8 cellular contexts compared by ENCODE assay signal in genomic region chr7:43758029-43758860, GRCh38. TPM values are rescaled to one million over a fixed set of nuclear protein-coding genes. Genes with fewer than 3 reads are reported as not detected.
A peak's percentile ranks its signal among the peaks of the same experiment; 100 is the strongest.
DNase-seq lines count a peak whose midpoint lies in the region; ATAC-seq, FAIRE-seq and TF ChIP-seq lines count a peak whose summit lies in the region.

Gene BLVRA, plus strand, starts transcription at chr7:43758680. Its CDS starts 12,479 bp downstream, at chr7:43771159.

- no peak for FAIRE-seq in kidney (lab: Jason Lieb, UNC)

- POLR2A ChIA-PET in activated B cell treated with CpG ODN at 0.5 μM for 24 hours (lab: Charles Lee) = interaction anchor here (0.6 to 2.2 kb wide), 6 partner anchors 24 to 826 kb away, joined by 3 to 8 read pairs (median 4); partner anchors contain the start of genes COA1, MRPL32, PSMA2 and STK17A

- TF ChIP-seq CTCF in activated B cell treated with CpG ODN at 0.5 μM for 24 hours (IDR thresholded peaks at IDR 0.05) (no peak), kidney (IDR thresholded peaks at IDR 0.05; ENCODE audit: borderline replicate concordance, extremely low read depth, insufficient read depth) (no peak)

- no peaks in the 10 kb centered on the region for H3K27me3 Mint-ChIP-seq in activated B cell treated with CpG ODN at 0.5 μM for 24 hours

- CTCF ChIA-PET in activated B cell treated with CpG ODN at 0.5 μM for 24 hours (lab: Charles Lee) = interaction anchor here (1.2 kb wide), 1 partner anchor 76 kb away, joined by 3 read pairs; no protein-coding TSS in a partner anchor

- ATAC-seq in GM21529 (IDR thresholded peaks at IDR 0.05; ENCODE audit: unreplicated experiment) (peak; percentile 63), activated B cell treated with CpG ODN at 0.5 μM for 24 hours (ENCODE audit: low read depth) (peak; percentile 83)

- DNase-seq in ELR (ENCODE audit: low read depth) (peak; percentile 59), activated B cell treated with CpG ODN at 0.5 μM for 24 hours (peak; percentile 61), kidney (peak; percentile 92), OCI-M2 (lab: John Stamatoyannopoulos, UW; ENCODE audit: unreplicated experiment) (no peak)
- DNase-seq in Jurkat, Clone E6-1 (ENCODE audit: low read depth, low spot score) = no peak
- DNase-seq in central memory CD4-positive, alpha-beta T cell = peak; percentile 64
- peak; percentile 80 for DNase-seq in stimulated activated CD4-positive, alpha-beta T cell treated with anti-CD3 and anti-CD28 coated beads, Interleukin-15, amount 100 ng/mL, for 24 hours

- intact Hi-C loops in activated B cell treated with CpG ODN at 0.5 μM for 24 hours (cut with micrococcal nuclease) (loop anchor here (2.0 kb wide), 1 partner anchor 29 kb away; the partner anchor contains the start of gene COA1), kidney (cut with DNase I) (no loop called here)

- peak within 1 kb of the TSS; percentile 62 for H3K4me3 ChIP-seq in Jurkat, Clone E6-1 (ENCODE audit: low read length)
- H3K4me3 ChIP-seq in kidney (ENCODE audit: low read length in 2 of 2) = peak within 1 kb of the TSS; percentile 77 to 86

- no peaks in the 10 kb centered on the region for H3K9me3 ChIP-seq in kidney (ENCODE audit: control insufficient read depth in 1 of 2, low read length in 2 of 2)

- no peaks in the 10 kb centered on the region for H3K36me3 ChIP-seq in kidney (ENCODE audit: control insufficient read depth in 1 of 2, insufficient read depth in 2 of 2, low read length in 2 of 2)

- H3K4me3 Mint-ChIP-seq in activated B cell treated with CpG ODN at 0.5 μM for 24 hours = peak within 1 kb of the TSS; percentile 86

- peak within 1 kb of the TSS; percentile 49 to 69 for H3K27ac ChIP-seq in kidney (ENCODE audit: low read depth in 2 of 2, low read length in 2 of 2)

- H3K27ac Mint-ChIP-seq in activated B cell treated with CpG ODN at 0.5 μM for 24 hours = peak within 1 kb of the TSS; percentile 37

- H3K9me3 Mint-ChIP-seq in activated B cell treated with CpG ODN at 0.5 μM for 24 hours = no peaks in the 10 kb centered on the region

- no peaks in the 10 kb centered on the region for H3K36me3 Mint-ChIP-seq in activated B cell treated with CpG ODN at 0.5 μM for 24 hours (ENCODE audit: low read depth)

- peak within 1 kb of the TSS; percentile 77 to 78 for H3K9ac ChIP-seq in kidney (ENCODE audit: low read length in 2 of 2)

- H3K4me1 ChIP-seq in kidney (ENCODE audit: control insufficient read depth in 1 of 2, insufficient read depth in 1 of 2, low read depth in 1 of 2, low read length in 2 of 2) = peaks cover 5 to 7% of the 10 kb centered on the region in 2 donors

- peaks cover 13% of the 10 kb centered on the region for H3K4me1 Mint-ChIP-seq in activated B cell treated with CpG ODN at 0.5 μM for 24 hours

RNA-seq across cellular contexts. Expression of gene BLVRA, which starts in this region (rescaled TPM):
- 84.9 TPM for polyA plus RNA-seq in Jurkat, Clone E6-1 (2012; ENCODE audit: insufficient read depth, insufficient read length)
- total RNA-seq in activated B cell treated with CpG ODN at 0.5 μM for 24 hours = 8.5 and 10.2 TPM in 2 replicates
- 69.6 TPM for total RNA-seq in kidney
- 86.9 TPM for polyA plus RNA-seq in kidney (ENCODE audit: insufficient read depth, low read depth, low replicate concordance)

Comparison
In these comparisons a context has a peak if more than half of its experiments do, and no peak if none do; other contexts are left out.
1. DNase-seq: peak in ELR (single experiment), activated B cell treated with CpG ODN at 0.5 μM for 24 hours (single experiment), central memory CD4-positive, alpha-beta T cell (single experiment), kidney (single experiment) and stimulated activated CD4-positive, alpha-beta T cell treated with anti-CD3 and anti-CD28 coated beads, Interleukin-15, amount 100 ng/mL, for 24 hours (single experiment); none in Jurkat, Clone E6-1 (single experiment) and OCI-M2 (single experiment).